26 cellular contexts compared by ENCODE assay signal in the genomic region with DNA sequence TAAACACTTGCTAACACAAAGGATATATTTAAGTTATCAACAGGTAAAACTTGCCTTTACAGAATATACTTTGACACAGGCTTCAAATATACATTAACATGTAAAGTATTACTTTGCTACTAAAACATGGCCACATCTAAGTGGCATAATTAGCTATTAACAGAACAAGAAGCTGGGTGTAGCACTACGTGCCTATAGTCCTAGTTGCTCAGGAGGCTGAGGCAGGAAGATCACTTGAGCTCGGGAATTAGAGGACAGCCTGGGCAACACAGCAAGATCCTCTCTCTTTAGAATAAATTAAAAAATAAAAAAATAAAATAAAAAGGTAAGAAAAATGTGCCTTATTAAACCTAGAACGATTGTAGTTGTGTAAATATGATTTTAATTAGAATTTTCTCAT.
"Had no signal": no experiment of that assay in that cellular context is flagged by ENCODE, and none has a peak within 500 bp of the region (broad histone marks: within the 10 kb centered on the region; RNA-seq: fewer than 3 reads in every experiment).

No MANE protein-coding gene starts in this region.

- ATAC-seq: effector memory CD8-positive, alpha-beta T cell; esophagus mucosa; gastrocnemius medialis; heart right ventricle; left cardiac atrium; left lung; left ventricle myocardium superior; lower lobe of right lung; mucosa of descending colon had no signal

- H3K4me3 ChIP-seq: colonic mucosa, esophagus squamous epithelium, gastrocnemius medialis, heart right ventricle, left lung, lower lobe of right lung, mucosa of descending colon had no signal

- DNase-seq: colonic mucosa; cortex of kidney; effector CD8-positive, alpha-beta T cell; effector memory CD8-positive, alpha-beta T cell; endodermal cell; erythroblast; esophagus squamous epithelium; foreskin fibroblast; foreskin melanocyte; gastrocnemius medialis; glutamatergic neuron; head of caudate nucleus; heart right ventricle; hippocampal formation; islet precursor cell; left cardiac atrium; left lung; left ventricle myocardium superior; lower lobe of right lung; mesenchymal stem cell; mucosa of descending colon had no signal

- H3K4me3 Mint-ChIP-seq: dendritic cell treated with granulocyte-macrophage colony-stimulating factor and Interleukin-4, amounts not matched to agents 40 ng/mL and 50 ng/mL, for 4 days; effector memory CD8-positive, alpha-beta T cell; endodermal cell; mesothelial cell of epicardium had no signal

- H3K27ac Mint-ChIP-seq: dendritic cell treated with granulocyte-macrophage colony-stimulating factor and Interleukin-4, amounts not matched to agents 40 ng/mL and 50 ng/mL, for 4 days; endodermal cell; mesothelial cell of epicardium had no signal

- H3K36me3 ChIP-seq: colonic mucosa, gastrocnemius medialis, left lung had no signal

- H3K27me3 ChIP-seq: colonic mucosa, esophagus squamous epithelium, gastrocnemius medialis, heart right ventricle, left lung had no signal

- H3K9me3 ChIP-seq: colonic mucosa, esophagus squamous epithelium, gastrocnemius medialis, heart right ventricle, left lung, lower lobe of right lung, mucosa of descending colon had no signal

- FAIRE-seq: endometrium had no signal

- H3K4me1 ChIP-seq: colonic mucosa, esophagus squamous epithelium, gastrocnemius medialis, left lung, lower lobe of right lung had no signal

- H3K27ac ChIP-seq: colonic mucosa, epithelial cell of prostate, esophagus squamous epithelium, gastrocnemius medialis, heart right ventricle, left lung, lower lobe of right lung had no signal

- H3K27me3 Mint-ChIP-seq: dendritic cell treated with granulocyte-macrophage colony-stimulating factor and Interleukin-4, amounts not matched to agents 40 ng/mL and 50 ng/mL, for 4 days; effector memory CD8-positive, alpha-beta T cell had no signal

- H3K9me3 Mint-ChIP-seq: dendritic cell treated with granulocyte-macrophage colony-stimulating factor and Interleukin-4, amounts not matched to agents 40 ng/mL and 50 ng/mL, for 4 days; effector memory CD8-positive, alpha-beta T cell; endodermal cell; mesothelial cell of epicardium had no signal
